Comparison of ENCODE assay signal across 8 cellular contexts in genomic region chr13:23321534-23322241, GRCh38.
A peak's percentile ranks its signal among the peaks of the same experiment; 100 is the strongest.
DNase-seq lines count a peak whose midpoint lies in the region; ATAC-seq and TF ChIP-seq lines count a peak whose summit lies in the region.

No MANE protein-coding gene starts in this region.

- no peak for TF ChIP-seq CTCF in coronary artery (IDR thresholded peaks at IDR 0.05)
- TF ChIP-seq CTCF in neural progenitor cell (IDR thresholded peaks at IDR 0.05), result no peak

- H3K36me3 ChIP-seq in neural progenitor cell (no peaks in the 10 kb centered on the region), HAP-1 (replicated peaks) (no peaks in the 10 kb centered on the region)

- H3K9me3 Mint-ChIP-seq in neural progenitor cell, result no peaks in the 10 kb centered on the region

- peak overlapping the region; percentile 57 for H3K4me3 ChIP-seq in coronary artery
- H3K4me3 ChIP-seq in neural progenitor cell, result no peak overlapping the region
- no peak overlapping the region for H3K4me3 ChIP-seq in HAP-1

- peak overlapping the region; percentile 9 for H3K4me3 Mint-ChIP-seq in neural progenitor cell

- in situ Hi-C loops in HAP-1 (cut with MboI; ENCODE audit: low sequenced_read_pairs), result no loop called here

- H2AFZ ChIP-seq in neural progenitor cell (replicated peaks), result no peak overlapping the region

- H3K27me3 ChIP-seq in neural progenitor cell, result no peaks in the 10 kb centered on the region
- H3K27me3 ChIP-seq in HAP-1 (ENCODE audit: low read depth), result no peaks in the 10 kb centered on the region

- peak overlapping the region; percentile 69 to 85 for H3K27ac ChIP-seq in coronary artery
- no peak overlapping the region for H3K27ac ChIP-seq in neural progenitor cell

- no peaks in the 10 kb centered on the region for H3F3A ChIP-seq in neural progenitor cell (ENCODE audit: low read depth)

- H3K36me3 Mint-ChIP-seq in neural progenitor cell, result no peaks in the 10 kb centered on the region

- H3K4me2 ChIP-seq in neural progenitor cell, result no peak overlapping the region

- H3K4me1 ChIP-seq in neural progenitor cell (peaks cover 11% of the 10 kb centered on the region), HAP-1 (peaks cover 6% of the 10 kb centered on the region; the same call in 1 of the 2 replicates)

- peak; percentile 6 for DNase-seq in GOT3 (lab: John Stamatoyannopoulos, UW)
- DNase-seq in M059J (ENCODE audit: low read depth), result peak; percentile 94
- DNase-seq in coronary artery (ENCODE audit: low spot score), result peak; percentile 82
- DNase-seq in neural progenitor cell (ENCODE audit: low spot score), result no peak
- DNase-seq in HAP-1 (ENCODE audit: low spot score in 2 of 2), result no peak
- DNase-seq in stimulated activated CD4-positive, alpha-beta T cell treated with anti-CD3 and anti-CD28 coated beads, Interleukin-4, amount 100 ng/mL, for 1 hour, result no peak
- no peak for DNase-seq in NCI-H2227 (lab: John Stamatoyannopoulos, UW; ENCODE audit: unreplicated experiment)

- peak overlapping the region; percentile 44 for H3K27ac Mint-ChIP-seq in neural progenitor cell

- ATAC-seq in GM18505 (IDR thresholded peaks at IDR 0.05; ENCODE audit: unreplicated experiment), result peak; percentile 68

- H4K20me1 ChIP-seq in neural progenitor cell (ENCODE audit: low read depth), result no peaks in the 10 kb centered on the region

- H3K4me1 Mint-ChIP-seq in neural progenitor cell, result peaks cover 25% of the 10 kb centered on the region

- no peaks in the 10 kb centered on the region for H3K79me2 ChIP-seq in neural progenitor cell (ENCODE audit: low read depth)

- TF ChIP-seq POLR2A in GM18505 (IDR thresholded peaks at IDR 0.05; ENCODE audit: borderline replicate concordance, extremely low read depth, insufficient read depth, insufficient read length), result no peak

- peaks cover 8% of the 10 kb centered on the region for H3K27me3 Mint-ChIP-seq in neural progenitor cell (ENCODE audit: insufficient read depth, low read depth)

- H3K9me3 ChIP-seq in neural progenitor cell (ENCODE audit: low read depth) (no peaks in the 10 kb centered on the region), HAP-1 (no peaks in the 10 kb centered on the region)

- H3K9ac ChIP-seq in neural progenitor cell, result no peak overlapping the region

Comparison
In these comparisons a context has a peak if more than half of its experiments do, and no peak if none do; other contexts are left out.
1. DNase-seq: peak in GOT3 (single experiment), M059J (single experiment) and coronary artery (single experiment); none in neural progenitor cell (single experiment), HAP-1 (0 of 2), stimulated activated CD4-positive, alpha-beta T cell treated with anti-CD3 and anti-CD28 coated beads, Interleukin-4, amount 100 ng/mL, for 1 hour (single experiment) and NCI-H2227 (single experiment).